Comparison of ENCODE assay signal across 25 cellular contexts in the genomic region with DNA sequence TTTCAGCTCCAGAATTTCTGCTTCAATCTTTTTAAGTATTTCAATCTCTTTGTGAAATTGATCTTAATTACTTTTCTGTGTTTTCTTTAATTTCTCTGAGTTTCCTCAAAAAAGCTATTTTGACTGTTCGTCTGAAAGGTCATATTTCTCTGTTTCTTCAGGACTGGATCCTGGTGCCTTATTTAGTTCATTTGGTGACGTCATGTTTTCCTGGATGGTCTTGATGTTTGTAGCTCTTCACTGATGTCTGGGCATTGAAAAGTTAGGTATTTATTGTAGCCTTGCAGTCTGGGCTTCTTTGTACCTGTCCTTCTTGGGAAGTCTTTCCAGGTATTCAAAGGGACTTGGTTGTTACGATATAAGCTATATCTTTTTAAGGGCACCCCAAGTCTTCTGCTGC.
DNase-seq lines count a peak whose midpoint lies in the region; ATAC-seq, FAIRE-seq and TF ChIP-seq lines count a peak whose summit lies in the region.
"Had no signal": no experiment of that assay in that cellular context is flagged by ENCODE, and none has a peak within 500 bp of the region (broad histone marks: within the 10 kb centered on the region; RNA-seq: fewer than 3 reads in every experiment).

No MANE protein-coding gene starts in this region.

- no peak for DNase-seq in SK-N-MC (ENCODE audit: low read depth, low spot score)
- no peak for DNase-seq in K562 (ENCODE audit: extremely low read depth in 1 of 4, low spot score in 3 of 4)
- no peak for DNase-seq in upper lobe of left lung
- no peak for DNase-seq in CD4-positive, alpha-beta memory T cell
- DNase-seq in left lobe of liver (ENCODE audit: low spot score): no peak
- DNase-seq: 8988T; ACHN; BE2C; C1 segment of cervical spinal cord; Calu3; CD4-positive, CD25-positive, alpha-beta regulatory T cell; CD8-positive, alpha-beta T cell; DMS79 treated with DMSO at 0.1 percent for 48 hours; EL; GDM1 had no signal

- in situ Hi-C loops in K562 (cut with MboI): no loop called here

- no peak for TF ChIP-seq EP300 in K562 (IDR thresholded peaks at IDR 0.05; ENCODE audit: low read length)
- TF ChIP-seq EP300 in upper lobe of left lung (IDR thresholded peaks at IDR 0.05): no peak

- FAIRE-seq in K562 (lab: Jason Lieb, UNC): no peak
- FAIRE-seq: A204.1, D721Med, GM12878, GM12892, GM19239 had no signal

- H3K4me1 ChIP-seq in BLaER1 (peaks cover 14% of the 10 kb centered on the region), K562 (replicated peaks in 1 of 2; ENCODE audit: control insufficient read depth in 2 of 2, insufficient read depth in 2 of 2, low read length in 2 of 2) (no peaks in the 10 kb centered on the region), upper lobe of left lung (no peaks in the 10 kb centered on the region)
- H3K4me1 ChIP-seq in BLaER1 treated with 17β-estradiol and CSF1 and Interleukin-3, amounts not matched to agents 10 nM and 100 nM: peaks cover 0 to 14% (median 11%) of the 10 kb centered on the region in 10 experiments; a peak in 16 of 20 replicates
- no peaks in the 10 kb centered on the region for H3K4me1 ChIP-seq in CD4-positive, alpha-beta memory T cell (ENCODE audit: insufficient read depth, low read length)

- H3K9me3 ChIP-seq in BLaER1: peaks cover 16% of the 10 kb centered on the region
- peaks cover 10 to 30% (median 23%) of the 10 kb centered on the region in 11 experiments; a peak in 19 of 22 replicates for H3K9me3 ChIP-seq in BLaER1 treated with 17β-estradiol and CSF1 and Interleukin-3, amounts not matched to agents 10 nM and 100 nM (replicated peaks in 1 of 11)
- H3K9me3 ChIP-seq in SK-N-MC (ENCODE audit: low read depth, low read length): no peaks in the 10 kb centered on the region
- no peaks in the 10 kb centered on the region for H3K9me3 ChIP-seq in K562 (replicated peaks; ENCODE audit: control insufficient read depth, insufficient read depth, low read depth, low read length)
- H3K9me3 ChIP-seq in upper lobe of left lung: peaks cover 0 to 7% (median 0%) of the 10 kb centered on the region in 4 donors
- no peaks in the 10 kb centered on the region for H3K9me3 ChIP-seq in CD4-positive, alpha-beta memory T cell (ENCODE audit: control insufficient read depth in 1 of 2, low read length in 2 of 2)
- H3K9me3 ChIP-seq: BE2C, Caco-2 had no signal

- TF ChIP-seq CTCF in K562 (IDR thresholded peaks at IDR 0.05 in 2 of 3, conservative IDR thresholded peaks at IDR 0.05 in 1 of 3; ENCODE audit: insufficient read depth in 2 of 3, low read depth in 1 of 3, low read length in 3 of 3) (no peak), upper lobe of left lung (IDR thresholded peaks at IDR 0.05) (no peak)

- no peaks in the 10 kb centered on the region for H3K36me3 Mint-ChIP-seq in CD4-positive, alpha-beta memory T cell
- H3K36me3 Mint-ChIP-seq: CD14-positive monocyte; CD4-positive, CD25-positive, alpha-beta regulatory T cell; CD8-positive, alpha-beta T cell had no signal

- H3K27ac ChIP-seq in BLaER1: no peak overlapping the region; the same call in 1 of the 2 replicates
- H3K27ac ChIP-seq in BLaER1 treated with 17β-estradiol and CSF1 and Interleukin-3, amounts not matched to agents 10 nM and 100 nM: peak overlapping the region in 3 of 11 experiments; percentile 12 to 57 (median 40); a peak in 1 of 22 replicates
- peak overlapping the region; percentile 7; the same call in 1 of the 2 replicates for H3K27ac ChIP-seq in SK-N-MC
- H3K27ac ChIP-seq in K562 (ENCODE audit: extremely low read depth, low read depth, low read length): no peak overlapping the region
- no peak overlapping the region for H3K27ac ChIP-seq in upper lobe of left lung
- H3K27ac ChIP-seq in CD4-positive, alpha-beta memory T cell (ENCODE audit: low read depth, low read length): no peak overlapping the region

- no peak for TF ChIP-seq RAD21 in K562 (CRISPR knock-in tag; conservative IDR thresholded peaks at IDR 0.05 in 1 of 2, IDR thresholded peaks at IDR 0.05 in 1 of 2)

- H2AFZ ChIP-seq in K562 (ENCODE audit: low read depth, low read length): no peak overlapping the region

- no peaks in the 10 kb centered on the region for H3K79me2 ChIP-seq in K562 (ENCODE audit: control insufficient read depth, insufficient read depth, low read length)

- H3K9ac ChIP-seq in BLaER1 (no peak overlapping the region), SK-N-MC (ENCODE audit: insufficient read length) (no peak overlapping the region), K562 (ENCODE audit: insufficient read depth in 1 of 2, low read depth in 2 of 2, low read length in 2 of 2) (no peak overlapping the region)
- no peak overlapping the region for H3K9ac ChIP-seq in BLaER1 treated with 17β-estradiol and CSF1 and Interleukin-3, amounts not matched to agents 10 nM and 100 nM

- BruUV-seq in K562 (replicated peaks; lab: Mats Ljungman, UMichigan): no TSS peak

- H3K27ac Mint-ChIP-seq in CD4-positive, alpha-beta memory T cell: no peak overlapping the region
- H3K27ac Mint-ChIP-seq: CD14-positive monocyte; CD4-positive, CD25-positive, alpha-beta regulatory T cell; CD8-positive, alpha-beta T cell had no signal

- no peaks in the 10 kb centered on the region for H3K4me1 Mint-ChIP-seq in CD4-positive, alpha-beta memory T cell
- H3K4me1 Mint-ChIP-seq: CD14-positive monocyte; CD4-positive, CD25-positive, alpha-beta regulatory T cell had no signal

- H3K9me1 ChIP-seq in K562 (ENCODE audit: control insufficient read depth, insufficient read depth, low read length): no peaks in the 10 kb centered on the region

- H3K4me3 ChIP-seq in BLaER1: no peak overlapping the region
- no peak overlapping the region for H3K4me3 ChIP-seq in BLaER1 treated with 17β-estradiol and CSF1 and Interleukin-3, amounts not matched to agents 10 nM and 100 nM
- H3K4me3 ChIP-seq in SK-N-MC: no peak overlapping the region
- H3K4me3 ChIP-seq in K562: no peak overlapping the region
- no peak overlapping the region for H3K4me3 ChIP-seq in upper lobe of left lung
- no peak overlapping the region for H3K4me3 ChIP-seq in CD4-positive, alpha-beta memory T cell (ENCODE audit: low read length in 2 of 2)
- H3K4me3 ChIP-seq: GM12878 had no signal

- POLR2A ChIA-PET in K562 (lab: Yijun Ruan, JAX): no interaction called here
- POLR2A ChIA-PET in CD4-positive, alpha-beta memory T cell (lab: Charles Lee; ENCODE audit: partially characterized antibody): no interaction called here

- CTCF ChIA-PET in K562 (lab: Yijun Ruan, JAX; ENCODE audit: low intra/inter-chr PET ratio): no interaction called here
- CTCF ChIA-PET in CD4-positive, alpha-beta memory T cell (lab: Charles Lee; ENCODE audit: partially characterized antibody): no interaction called here

- H3K9me3 Mint-ChIP-seq in CD4-positive, alpha-beta memory T cell: peaks cover 0 to 18% (median 10%) of the 10 kb centered on the region in 8 donors

- H3K36me3 ChIP-seq in BLaER1 (no peaks in the 10 kb centered on the region), SK-N-MC (ENCODE audit: insufficient read depth, low read length) (no peaks in the 10 kb centered on the region), K562 (ENCODE audit: control insufficient read depth, insufficient read depth, low read length) (no peaks in the 10 kb centered on the region), upper lobe of left lung (no peaks in the 10 kb centered on the region)
- no peaks in the 10 kb centered on the region for H3K36me3 ChIP-seq in BLaER1 treated with 17β-estradiol and CSF1 and Interleukin-3, amounts not matched to agents 10 nM and 100 nM
- H3K36me3 ChIP-seq in CD4-positive, alpha-beta memory T cell (ENCODE audit: insufficient read depth, low read length): no peaks in the 10 kb centered on the region
- H3K36me3 ChIP-seq: BE2C had no signal

- ATAC-seq in K562: no peak
- no peak for ATAC-seq in upper lobe of left lung (ENCODE audit: low FRiP score in 2 of 2)
- no peak for ATAC-seq in HG02763 (IDR thresholded peaks at IDR 0.05; ENCODE audit: unreplicated experiment)
- ATAC-seq in left lobe of liver: no peak
- ATAC-seq: CD8-positive, alpha-beta T cell; GM12878 had no signal

- 0% methylated on average over 3 of the region's 3 CpGs for WGBS in K562 (ENCODE audit: insufficient coverage, low coverage, missing lambda C conversion rate)
- 75 to 87% methylated on average over 3 of the region's 3 CpGs for WGBS in upper lobe of left lung, 2 donors

- no peak overlapping the region for H3K4me3 Mint-ChIP-seq in CD4-positive, alpha-beta memory T cell
- H3K4me3 Mint-ChIP-seq: CD14-positive monocyte; CD4-positive, CD25-positive, alpha-beta regulatory T cell; CD8-positive, alpha-beta T cell had no signal

- H3K27me3 Mint-ChIP-seq in CD4-positive, alpha-beta memory T cell: no peaks in the 10 kb centered on the region
- H3K27me3 Mint-ChIP-seq: CD4-positive, CD25-positive, alpha-beta regulatory T cell had no signal

- H4K20me1 ChIP-seq in BLaER1 (no peaks in the 10 kb centered on the region), K562 (replicated peaks; ENCODE audit: control insufficient read depth, insufficient read depth, low read length) (no peaks in the 10 kb centered on the region)
- H4K20me1 ChIP-seq in BLaER1 treated with 17β-estradiol and CSF1 and Interleukin-3, amounts not matched to agents 10 nM and 100 nM: no peaks in the 10 kb centered on the region

- intact Hi-C loops in K562 (cut with micrococcal nuclease): no loop called here
- intact Hi-C loops in CD4-positive, alpha-beta memory T cell (cut with micrococcal nuclease): no loop called here

- TF ChIP-seq POLR2A in K562 (conservative IDR thresholded peaks at IDR 0.05) (no peak), upper lobe of left lung (IDR thresholded peaks at IDR 0.05) (no peak)

- H3K27me3 ChIP-seq in BLaER1 (no peaks in the 10 kb centered on the region), K562 (ENCODE audit: control insufficient read depth in 2 of 2, insufficient read depth in 2 of 2, low read length in 2 of 2) (no peaks in the 10 kb centered on the region), upper lobe of left lung (no peaks in the 10 kb centered on the region)
- H3K27me3 ChIP-seq in BLaER1 treated with 17β-estradiol and CSF1 and Interleukin-3, amounts not matched to agents 10 nM and 100 nM: no peaks in the 10 kb centered on the region
- no peaks in the 10 kb centered on the region for H3K27me3 ChIP-seq in CD4-positive, alpha-beta memory T cell (ENCODE audit: insufficient read depth, low read length)
- H3K27me3 ChIP-seq: BE2C had no signal

- H3K4me2 ChIP-seq in BLaER1: peak overlapping the region; percentile 49
- peak overlapping the region in 7 of 11 experiments; percentile 31 to 70 (median 57); a peak in 10 of 22 replicates for H3K4me2 ChIP-seq in BLaER1 treated with 17β-estradiol and CSF1 and Interleukin-3, amounts not matched to agents 10 nM and 100 nM
- H3K4me2 ChIP-seq in K562 (ENCODE audit: insufficient read depth, low read length): no peak overlapping the region

TF ChIP-seq in K562, 482 proteins besides CTCF, POLR2A, EP300 and RAD21 (continues in another document):
- TF ChIP-seq, protein P1, sequence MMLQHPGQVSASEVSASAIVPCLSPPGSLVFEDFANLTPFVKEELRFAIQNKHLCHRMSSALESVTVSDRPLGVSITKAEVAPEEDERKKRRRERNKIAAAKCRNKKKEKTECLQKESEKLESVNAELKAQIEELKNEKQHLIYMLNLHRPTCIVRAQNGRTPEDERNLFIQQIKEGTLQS (IDR thresholded peaks at IDR 0.05): peak; percentile 45; the same call in 1 of the 2 replicates
- TF ChIP-seq, protein P1 (CRISPR knock-in tag; conservative IDR thresholded peaks at IDR 0.05): no peak
